ENCODE assay signal across 9 cellular contexts in the genomic region with DNA sequence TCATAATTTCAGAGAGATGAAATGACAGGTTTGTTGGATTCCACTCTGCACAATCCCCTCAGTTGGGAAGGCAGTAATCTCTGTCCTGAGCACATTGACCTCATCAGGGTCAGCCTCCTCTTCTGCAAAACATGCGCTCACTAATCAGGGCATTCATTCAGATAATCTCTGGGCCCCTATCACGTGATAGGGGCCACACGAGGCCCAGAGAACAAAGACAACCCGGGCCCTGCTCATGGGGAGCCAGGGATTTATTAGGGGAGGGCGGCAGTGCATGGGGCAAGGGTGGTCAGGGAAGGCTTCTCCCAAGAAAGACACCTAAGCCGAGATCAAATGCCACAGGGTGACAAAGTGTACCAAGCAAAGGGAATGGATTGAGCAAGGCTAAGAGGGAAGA. TPM values are rescaled to one million over a fixed set of nuclear protein-coding genes. Genes with fewer than 3 reads are reported as not detected.
DNase-seq lines count a peak whose midpoint lies in the region; ATAC-seq, FAIRE-seq and TF ChIP-seq lines count a peak whose summit lies in the region.
"Had no signal": no experiment of that assay in that cellular context is flagged by ENCODE, and none has a peak within 500 bp of the region (broad histone marks: within the 10 kb centered on the region; RNA-seq: fewer than 3 reads in every experiment).

No MANE protein-coding gene starts in this region.

- ATAC-seq in gastrocnemius medialis (no peak), HG02870 (IDR thresholded peaks at IDR 0.05; ENCODE audit: unreplicated experiment) (no peak)

- H3K4me1 ChIP-seq in GM23248 (ENCODE audit: insufficient read depth) (peaks cover 26% of the 10 kb centered on the region), gastrocnemius medialis (peaks cover 37 to 43% of the 10 kb centered on the region in 2 donors)

- H3K9me2 ChIP-seq in GM23248 (ENCODE audit: insufficient read depth), result no peaks in the 10 kb centered on the region

- FAIRE-seq in urothelium cell line (lab: Jason Lieb, UNC), result no peak

- peaks cover 73% of the 10 kb centered on the region for H3K79me2 ChIP-seq in GM23248 (ENCODE audit: insufficient read depth)

- H3K27me3 ChIP-seq in GM23248 (replicated peaks; ENCODE audit: insufficient read depth) (no peaks in the 10 kb centered on the region), gastrocnemius medialis (no peaks in the 10 kb centered on the region)

- no peak for TF ChIP-seq CTCF in VCaP (conservative IDR thresholded peaks at IDR 0.05)
- TF ChIP-seq CTCF in fibroblast of pulmonary artery (IDR thresholded peaks at IDR 0.05; ENCODE audit: low read length, missing control alignments), result no peak
- no peak for TF ChIP-seq CTCF in gastrocnemius medialis (IDR thresholded peaks at IDR 0.05 in 4 of 5, conservative IDR thresholded peaks at IDR 0.05 in 1 of 5)

- no peak overlapping the region for H2AFZ ChIP-seq in GM23248

- no peak for DNase-seq in GM23248
- DNase-seq in fibroblast of pulmonary artery (ENCODE audit: low read depth), result no peak
- DNase-seq in gastrocnemius medialis, result no peak
- DNase-seq in urothelium cell line (ENCODE audit: low spot score), result no peak
- no peak for DNase-seq in NCI-H1417 (lab: John Stamatoyannopoulos, UW)
- no peak for DNase-seq in SKM-1 treated with dmso at 0.1 percent for 144 hours (lab: John Stamatoyannopoulos, UW; ENCODE audit: unreplicated experiment)
- DNase-seq: NCI-H1105 treated with DMSO at 0.1 percent for 48 hours had no signal

- peaks cover 15% of the 10 kb centered on the region for H3F3A ChIP-seq in GM23248 (ENCODE audit: insufficient read depth)

- H3K27ac ChIP-seq in GM23248 (peak overlapping the region; percentile 86; the same call in 1 of the 2 replicates), VCaP (peak overlapping the region; percentile 98), gastrocnemius medialis (peak overlapping the region; percentile 85 to 96 (median 90))

- no peaks in the 10 kb centered on the region; the same call in 1 of the 2 replicates for H3K36me3 ChIP-seq in GM23248 (ENCODE audit: low read depth)
- H3K36me3 ChIP-seq in gastrocnemius medialis, result peaks cover 0 to 9% of the 10 kb centered on the region in 2 donors

- intact Hi-C loops in gastrocnemius medialis (cut with DNase I; ENCODE audit: low total_unique reads), result loop anchor here (5.0 kb wide), 2 partner anchors 59 to 321 kb away; partner anchors contain the start of genes DAG1 and QRICH1

- in situ Hi-C loops in GM23248 (cut with MboI), result no loop called here
- in situ Hi-C loops in gastrocnemius medialis (cut with MboI; ENCODE audit: low sequenced_read_pairs in 4 of 4), result no loop called here

- peak overlapping the region; percentile 97 for H3K4me2 ChIP-seq in GM23248 (ENCODE audit: unreplicated experiment)

- WGBS in GM23248 (ENCODE audit: low coverage in 1 of 2, low lambda C conversion rate in 2 of 2, missing lambda C conversion rate in 2 of 2), 2 experiments, result 71 to 78% methylated on average over 6 of the region's 6 CpGs

- no peak for TF ChIP-seq POLR2A in gastrocnemius medialis (IDR thresholded peaks at IDR 0.05)

- H3K9me3 ChIP-seq in GM23248 (ENCODE audit: low read depth), result no peaks in the 10 kb centered on the region
- H3K9me3 ChIP-seq in gastrocnemius medialis, result no peaks in the 10 kb centered on the region

- H4K20me1 ChIP-seq in GM23248 (ENCODE audit: insufficient read depth), result peaks cover 23% of the 10 kb centered on the region

- H3K4me3 ChIP-seq in GM23248 (peak overlapping the region; percentile 91), fibroblast of pulmonary artery (replicated peaks; ENCODE audit: low read depth, low read length) (peak overlapping the region; percentile 91), gastrocnemius medialis (peak overlapping the region; percentile 74 to 86 (median 80))

- H3K9ac ChIP-seq in GM23248, result peak overlapping the region; percentile 98

RNA-seq across cellular contexts. Expression of gene TCTA, which starts 1.1 kb away (rescaled TPM):
- total RNA-seq in GM23248 (2014; rRNA removed; shearing (Covaris generic)), result 34.0 and 55.7 TPM in 2 replicates
- 52.2 and 55.0 TPM in 2 replicates for polyA plus RNA-seq in GM23248 (2016; fragmentation: Nextera tagmentation; extraction: Ambion mirVana)
- 10 to 100 TPM; 12.0 to 25.8 (median 15.1) TPM for total RNA-seq in gastrocnemius medialis

RNA-seq across cellular contexts. Expression of gene RHOA, which starts 1.6 kb away (rescaled TPM):
- total RNA-seq in GM23248 (2014; rRNA removed; shearing (Covaris generic)), result 781 and 915 TPM in 2 replicates
- 996 and 1,025 TPM in 2 replicates for polyA plus RNA-seq in GM23248 (2016; fragmentation: Nextera tagmentation; extraction: Ambion mirVana)
- total RNA-seq in gastrocnemius medialis, result 100 to 1,000 TPM; 244 to 411 (median 282) TPM

RNA-seq across cellular contexts. Expression of gene AMT, which starts 8.9 kb away (rescaled TPM):
- 1.6 and 5.8 TPM in 2 replicates for total RNA-seq in GM23248 (2014; rRNA removed; shearing (Covaris generic))
- polyA plus RNA-seq in GM23248 (2016; fragmentation: Nextera tagmentation; extraction: Ambion mirVana), result 1.5 and 1.7 TPM in 2 replicates
- 1 to 10 TPM in 2 of 4 donors, under 1 TPM in 1, not detected in 1; 0.52 to 1.3 (median 1.1) TPM for total RNA-seq in gastrocnemius medialis

RNA-seq across cellular contexts. Expression of gene NICN1, which starts 15.8 kb away (rescaled TPM):
- total RNA-seq in GM23248 (2014; rRNA removed; shearing (Covaris generic)), result 10.9 and 18.7 TPM in 2 replicates
- polyA plus RNA-seq in GM23248 (2016; fragmentation: Nextera tagmentation; extraction: Ambion mirVana), result 10.5 and 12.5 TPM in 2 replicates
- 1 to 10 TPM; 1.9 to 7.0 (median 3.8) TPM for total RNA-seq in gastrocnemius medialis

RNA-seq across cellular contexts. Expression of gene GPX1, which starts 55.2 kb away (rescaled TPM):
- total RNA-seq in GM23248 (2014; rRNA removed; shearing (Covaris generic)), result 201 and 229 TPM in 2 replicates
- 446 and 454 TPM in 2 replicates for polyA plus RNA-seq in GM23248 (2016; fragmentation: Nextera tagmentation; extraction: Ambion mirVana)
- total RNA-seq in gastrocnemius medialis, result 100 to 1,000 TPM in 3 of 4 donors, 10 to 100 TPM in 1; 75.2 to 157 (median 123) TPM
